Comparison of ENCODE assay signal across 1 cellular context in the genomic region with DNA sequence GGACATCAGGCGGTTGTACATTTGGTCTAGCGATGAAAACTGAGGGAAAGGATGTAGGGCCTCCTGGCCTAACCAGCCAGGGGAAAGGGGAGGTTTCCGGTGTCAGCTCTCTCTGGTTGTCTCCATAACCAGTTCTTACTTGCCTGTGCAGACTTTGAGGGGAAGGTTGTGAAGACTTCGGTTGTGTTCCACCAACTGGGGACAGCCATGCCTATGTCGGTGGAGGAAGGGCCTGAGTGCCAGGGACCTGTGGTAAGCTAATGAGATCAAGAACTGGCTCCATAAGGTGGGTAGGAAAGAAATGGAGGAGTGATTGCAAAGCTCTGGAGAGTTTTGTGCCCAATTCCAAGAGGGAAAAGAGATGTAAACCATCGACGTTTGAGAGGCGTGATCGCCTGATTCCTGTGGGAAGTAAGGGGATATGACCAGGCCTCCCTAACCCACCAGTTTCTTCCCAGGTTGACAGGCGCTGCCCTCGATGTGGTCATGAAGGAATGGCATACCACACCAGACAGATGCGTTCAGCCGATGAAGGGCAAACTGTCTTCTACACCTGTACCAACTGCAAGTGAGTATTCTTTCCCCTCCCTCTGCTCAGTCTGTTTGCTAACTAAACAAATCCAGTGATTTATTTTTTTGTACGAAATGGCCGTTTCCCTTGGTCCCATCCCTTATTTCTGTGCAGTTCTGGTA.
TF ChIP-seq lines count a peak whose summit lies in the region.

No MANE protein-coding gene starts in this region.

TF ChIP-seq in A549, 52 proteins besides CTCF, POLR2A, EP300 and RAD21:
- TF ChIP-seq, protein P1, sequence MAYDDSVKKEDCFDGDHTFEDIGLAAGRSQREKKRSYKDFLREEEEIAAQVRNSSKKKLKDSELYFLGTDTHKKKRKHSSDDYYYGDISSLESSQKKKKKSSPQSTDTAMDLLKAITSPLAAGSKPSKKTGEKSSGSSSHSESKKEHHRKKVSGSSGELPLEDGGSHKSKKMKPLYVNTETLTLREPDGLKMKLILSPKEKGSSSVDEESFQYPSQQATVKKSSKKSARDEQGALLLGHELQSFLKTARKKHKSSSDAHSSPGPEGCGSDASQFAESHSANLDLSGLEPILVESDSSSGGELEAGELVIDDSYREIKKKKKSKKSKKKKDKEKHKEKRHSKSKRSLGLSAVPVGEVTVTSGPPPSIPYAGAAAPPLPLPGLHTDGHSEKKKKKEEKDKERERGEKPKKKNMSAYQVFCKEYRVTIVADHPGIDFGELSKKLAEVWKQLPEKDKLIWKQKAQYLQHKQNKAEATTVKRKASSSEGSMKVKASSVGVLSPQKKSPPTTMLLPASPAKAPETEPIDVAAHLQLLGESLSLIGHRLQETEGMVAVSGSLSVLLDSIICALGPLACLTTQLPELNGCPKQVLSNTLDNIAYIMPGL (CRISPR knock-in tag; IDR thresholded peaks at IDR 0.05; ENCODE audit: borderline replicate concordance) = no peak
- TF ChIP-seq RFX5 (IDR thresholded peaks at IDR 0.05) (no peak), ZFP36 (IDR thresholded peaks at IDR 0.05; ENCODE audit: borderline replicate concordance, partially characterized antibody) (no peak), RNF2 (IDR thresholded peaks at IDR 0.05; ENCODE audit: borderline replicate concordance, low read depth) (no peak), CHD2 (IDR thresholded peaks at IDR 0.05; ENCODE audit: low read length, partially characterized antibody) (no peak)
- TF ChIP-seq, protein P2, sequence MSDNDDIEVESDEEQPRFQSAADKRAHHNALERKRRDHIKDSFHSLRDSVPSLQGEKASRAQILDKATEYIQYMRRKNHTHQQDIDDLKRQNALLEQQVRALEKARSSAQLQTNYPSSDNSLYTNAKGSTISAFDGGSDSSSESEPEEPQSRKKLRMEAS (IDR thresholded peaks at IDR 0.05) = no peak
